23 cellular contexts compared by ENCODE assay signal in genomic region chr20:4891997-4892396, GRCh38.
DNase-seq lines count a peak whose midpoint lies in the region; ATAC-seq, FAIRE-seq and TF ChIP-seq lines count a peak whose summit lies in the region.
"Had no signal": no experiment of that assay in that cellular context is flagged by ENCODE, and none has a peak within 500 bp of the region (broad histone marks: within the 10 kb centered on the region; RNA-seq: fewer than 3 reads in every experiment).

No MANE protein-coding gene starts in this region.

- TF ChIP-seq POLR2A in prostate gland (IDR thresholded peaks at IDR 0.05) = no peak

- TF ChIP-seq CTCF in bronchial epithelial cell (IDR thresholded peaks at IDR 0.05; ENCODE audit: insufficient read depth, low read length, severe bottlenecking) = no peak
- TF ChIP-seq CTCF in osteocyte (IDR thresholded peaks at IDR 0.05) = no peak
- no peak for TF ChIP-seq CTCF in CD8-positive, alpha-beta T cell (IDR thresholded peaks at IDR 0.05)
- TF ChIP-seq CTCF in prostate gland (IDR thresholded peaks at IDR 0.05) = no peak

- POLR2A ChIA-PET in CD8-positive, alpha-beta T cell (lab: Charles Lee) = no interaction called here

- CTCF ChIA-PET in activated CD8-positive, alpha-beta memory T cell treated with anti-CD3 and anti-CD28 coated beads, Interleukin-2, amount 10 ng/mL, durations not matched to agents 7 days and 5 days (lab: Charles Lee) = no interaction called here
- CTCF ChIA-PET in CD8-positive, alpha-beta T cell (lab: Charles Lee) = interaction anchor here (2.2 kb wide), 1 partner anchor 64 kb away, joined by 8 read pairs; no protein-coding TSS in a partner anchor

- H3K4me3 Mint-ChIP-seq in activated CD8-positive, alpha-beta memory T cell treated with anti-CD3 and anti-CD28 coated beads, Interleukin-2, amount 10 ng/mL, durations not matched to agents 7 days and 5 days = no peak overlapping the region
- no peak overlapping the region for H3K4me3 Mint-ChIP-seq in CD4-positive, CD25-positive, alpha-beta regulatory T cell
- H3K4me3 Mint-ChIP-seq in osteocyte (ENCODE audit: unreplicated experiment) = no peak overlapping the region
- H3K4me3 Mint-ChIP-seq in CD8-positive, alpha-beta T cell = no peak overlapping the region
- H3K4me3 Mint-ChIP-seq: B cell; CD4-positive, alpha-beta memory T cell had no signal

- WGBS in prostate gland = 93% methylated on average over 6 of the region's 6 CpGs

- H3K9me3 Mint-ChIP-seq in activated CD8-positive, alpha-beta memory T cell treated with anti-CD3 and anti-CD28 coated beads, Interleukin-2, amount 10 ng/mL, durations not matched to agents 7 days and 5 days (ENCODE audit: low read depth) = no peaks in the 10 kb centered on the region
- no peaks in the 10 kb centered on the region for H3K9me3 Mint-ChIP-seq in CD4-positive, CD25-positive, alpha-beta regulatory T cell
- H3K9me3 Mint-ChIP-seq in osteocyte (ENCODE audit: unreplicated experiment) = no peaks in the 10 kb centered on the region
- H3K9me3 Mint-ChIP-seq in CD8-positive, alpha-beta T cell = no peaks in the 10 kb centered on the region
- H3K9me3 Mint-ChIP-seq: CD4-positive, alpha-beta memory T cell had no signal

- intact Hi-C loops in CD8-positive, alpha-beta T cell (cut with DNase I, micrococcal nuclease) = no loop called here
- intact Hi-C loops in prostate gland (cut with DNase I) = no loop called here

- H3K4me1 Mint-ChIP-seq in activated CD8-positive, alpha-beta memory T cell treated with anti-CD3 and anti-CD28 coated beads, Interleukin-2, amount 10 ng/mL, durations not matched to agents 7 days and 5 days = peaks cover 15% of the 10 kb centered on the region
- peaks cover 0 to 11% (median 5%) of the 10 kb centered on the region in 4 donors for H3K4me1 Mint-ChIP-seq in CD4-positive, CD25-positive, alpha-beta regulatory T cell
- no peaks in the 10 kb centered on the region for H3K4me1 Mint-ChIP-seq in osteocyte (ENCODE audit: unreplicated experiment)
- peaks cover 2% of the 10 kb centered on the region for H3K4me1 Mint-ChIP-seq in CD8-positive, alpha-beta T cell (ENCODE audit: low read depth)

- no peaks in the 10 kb centered on the region for H3K27me3 ChIP-seq in CD4-positive, CD25-positive, alpha-beta regulatory T cell (ENCODE audit: control insufficient read depth, insufficient read depth, low read length)
- H3K27me3 ChIP-seq in bronchial epithelial cell (ENCODE audit: control insufficient read depth, insufficient read depth, low read length) = no peaks in the 10 kb centered on the region
- no peaks in the 10 kb centered on the region for H3K27me3 ChIP-seq in CD8-positive, alpha-beta T cell (ENCODE audit: insufficient read depth, low read length)
- H3K27me3 ChIP-seq in prostate gland (replicated peaks; ENCODE audit: insufficient read depth) = no peaks in the 10 kb centered on the region
- H3K27me3 ChIP-seq: BLaER1 treated with 17β-estradiol and CSF1 and Interleukin-3, amounts not matched to agents 10 nM and 100 nM had no signal

- peak; percentile 60 for FAIRE-seq in bronchial epithelial cell (lab: Jason Lieb, UNC)
- FAIRE-seq: A549, D721Med, G401.6, GM12891, GM19239 had no signal

- no peaks in the 10 kb centered on the region for H3K27me3 Mint-ChIP-seq in activated CD8-positive, alpha-beta memory T cell treated with anti-CD3 and anti-CD28 coated beads, Interleukin-2, amount 10 ng/mL, durations not matched to agents 7 days and 5 days
- no peaks in the 10 kb centered on the region for H3K27me3 Mint-ChIP-seq in CD4-positive, CD25-positive, alpha-beta regulatory T cell
- no peaks in the 10 kb centered on the region for H3K27me3 Mint-ChIP-seq in osteocyte (ENCODE audit: unreplicated experiment)
- no peaks in the 10 kb centered on the region for H3K27me3 Mint-ChIP-seq in CD8-positive, alpha-beta T cell (ENCODE audit: low read depth)
- H3K27me3 Mint-ChIP-seq: B cell; CD4-positive, alpha-beta memory T cell had no signal

- no peak overlapping the region for H3K4me3 ChIP-seq in CD4-positive, CD25-positive, alpha-beta regulatory T cell (ENCODE audit: low read depth, low read length)
- H3K4me3 ChIP-seq in bronchial epithelial cell (ENCODE audit: low read depth, low read length) = no peak overlapping the region
- no peak overlapping the region for H3K4me3 ChIP-seq in CD8-positive, alpha-beta T cell (ENCODE audit: low read depth, low read length)
- no peak overlapping the region for H3K4me3 ChIP-seq in prostate gland
- H3K4me3 ChIP-seq: A549; BLaER1 treated with 17β-estradiol and CSF1 and Interleukin-3, amounts not matched to agents 10 nM and 100 nM had no signal

- peaks cover 10% of the 10 kb centered on the region for H3K36me3 ChIP-seq in CD4-positive, CD25-positive, alpha-beta regulatory T cell (ENCODE audit: control insufficient read depth, insufficient read depth, low read length)
- H3K36me3 ChIP-seq in bronchial epithelial cell (ENCODE audit: control insufficient read depth, insufficient read depth, low read length) (peaks cover 4% of the 10 kb centered on the region), prostate gland (peaks cover 0 to 4% of the 10 kb centered on the region in 2 donors)
- H3K36me3 ChIP-seq in CD8-positive, alpha-beta T cell (ENCODE audit: insufficient read depth, low read length) = peaks cover 8% of the 10 kb centered on the region

- H3K4me1 ChIP-seq in CD4-positive, CD25-positive, alpha-beta regulatory T cell (ENCODE audit: control insufficient read depth, insufficient read depth, low read length, poor library complexity, severe bottlenecking) = no peaks in the 10 kb centered on the region
- H3K4me1 ChIP-seq in CD8-positive, alpha-beta T cell (ENCODE audit: insufficient read depth, low read length) = no peaks in the 10 kb centered on the region
- no peaks in the 10 kb centered on the region for H3K4me1 ChIP-seq in prostate gland (replicated peaks)
- H3K4me1 ChIP-seq: Caco-2 had no signal

- no peaks in the 10 kb centered on the region for H3K9me3 ChIP-seq in CD4-positive, CD25-positive, alpha-beta regulatory T cell (ENCODE audit: control insufficient read depth in 2 of 2, low read length in 2 of 2)
- no peaks in the 10 kb centered on the region for H3K9me3 ChIP-seq in CD8-positive, alpha-beta T cell (ENCODE audit: low read length)
- H3K9me3 ChIP-seq in prostate gland = no peaks in the 10 kb centered on the region
- H3K9me3 ChIP-seq: A549; BLaER1 treated with 17β-estradiol and CSF1 and Interleukin-3, amounts not matched to agents 10 nM and 100 nM; Caco-2 had no signal

- H3K27ac Mint-ChIP-seq in activated CD8-positive, alpha-beta memory T cell treated with anti-CD3 and anti-CD28 coated beads, Interleukin-2, amount 10 ng/mL, durations not matched to agents 7 days and 5 days = no peak overlapping the region
- peak overlapping the region in 2 of 3 donors; percentile 12 to 46 for H3K27ac Mint-ChIP-seq in CD4-positive, CD25-positive, alpha-beta regulatory T cell
- H3K27ac Mint-ChIP-seq in osteocyte (ENCODE audit: unreplicated experiment) = no peak overlapping the region
- H3K27ac Mint-ChIP-seq in CD8-positive, alpha-beta T cell = no peak overlapping the region
- H3K27ac Mint-ChIP-seq: B cell had no signal

- no peak for ATAC-seq in activated CD8-positive, alpha-beta memory T cell treated with anti-CD3 and anti-CD28 coated beads, Interleukin-2, amount 10 ng/mL, durations not matched to agents 7 days and 5 days
- no peak for ATAC-seq in CD4-positive, CD25-positive, alpha-beta regulatory T cell (ENCODE audit: low read depth in 2 of 2)
- ATAC-seq in CD8-positive, alpha-beta T cell = no peak
- ATAC-seq in GM21526 (IDR thresholded peaks at IDR 0.05; ENCODE audit: low FRiP score, unreplicated experiment) = no peak
- ATAC-seq: A549 had no signal

- no peaks in the 10 kb centered on the region for H3K36me3 Mint-ChIP-seq in activated CD8-positive, alpha-beta memory T cell treated with anti-CD3 and anti-CD28 coated beads, Interleukin-2, amount 10 ng/mL, durations not matched to agents 7 days and 5 days
- peaks cover 34% of the 10 kb centered on the region for H3K36me3 Mint-ChIP-seq in CD4-positive, CD25-positive, alpha-beta regulatory T cell
- peaks cover 5% of the 10 kb centered on the region for H3K36me3 Mint-ChIP-seq in osteocyte (ENCODE audit: unreplicated experiment)
- peaks cover 65% of the 10 kb centered on the region for H3K36me3 Mint-ChIP-seq in CD8-positive, alpha-beta T cell

- peak; percentile 28 for DNase-seq in activated CD8-positive, alpha-beta memory T cell treated with anti-CD3 and anti-CD28 coated beads, Interleukin-2, amount 50 U/mL, for 48 hours
- no peak for DNase-seq in activated CD8-positive, alpha-beta memory T cell treated with anti-CD3 and anti-CD28 coated beads, Interleukin-2, amount 10 ng/mL, durations not matched to agents 7 days and 5 days
- DNase-seq in CD4-positive, CD25-positive, alpha-beta regulatory T cell = no peak
- no peak for DNase-seq in bronchial epithelial cell (ENCODE audit: low read depth)
- peak; percentile 57 for DNase-seq in osteocyte (ENCODE audit: extremely low spot score, unreplicated experiment)
- no peak for DNase-seq in CD8-positive, alpha-beta T cell
- DNase-seq in prostate gland (ENCODE audit: low spot score) = no peak
- DNase-seq: AML-193; Caco-2; Calu3; CD4-positive, alpha-beta memory T cell; DMS79 treated with DMSO at 0.1 percent for 48 hours; GF-D8 had no signal

- H3K27ac ChIP-seq in CD4-positive, CD25-positive, alpha-beta regulatory T cell (ENCODE audit: insufficient read depth, low read length, poor library complexity, severe bottlenecking) = no peak overlapping the region
- no peak overlapping the region for H3K27ac ChIP-seq in CD8-positive, alpha-beta T cell (ENCODE audit: low read depth, low read length)
- no peak overlapping the region for H3K27ac ChIP-seq in prostate gland
- H3K27ac ChIP-seq: 22Rv1; A549; BLaER1 treated with 17β-estradiol and CSF1 and Interleukin-3, amounts not matched to agents 10 nM and 100 nM; C4-2B had no signal

Comparison
In these comparisons a context has a peak if more than half of its experiments do, and no peak if none do; other contexts are left out.
1. DNase-seq: peak in activated CD8-positive, alpha-beta memory T cell treated with anti-CD3 and anti-CD28 coated beads, Interleukin-2, amount 50 U/mL, for 48 hours (single experiment) and osteocyte (single experiment); none in activated CD8-positive, alpha-beta memory T cell treated with anti-CD3 and anti-CD28 coated beads, Interleukin-2, amount 10 ng/mL, durations not matched to agents 7 days and 5 days (single experiment), CD4-positive, CD25-positive, alpha-beta regulatory T cell (0 of 3), bronchial epithelial cell (single experiment), CD8-positive, alpha-beta T cell (0 of 7) and prostate gland (single experiment).
2. H3K27ac Mint-ChIP-seq: peak in CD4-positive, CD25-positive, alpha-beta regulatory T cell (2 of 3); none in activated CD8-positive, alpha-beta memory T cell treated with anti-CD3 and anti-CD28 coated beads, Interleukin-2, amount 10 ng/mL, durations not matched to agents 7 days and 5 days (single experiment), osteocyte (single experiment) and CD8-positive, alpha-beta T cell (single experiment).